ENCODE assay signal across 1 cellular context in the genomic region with DNA sequence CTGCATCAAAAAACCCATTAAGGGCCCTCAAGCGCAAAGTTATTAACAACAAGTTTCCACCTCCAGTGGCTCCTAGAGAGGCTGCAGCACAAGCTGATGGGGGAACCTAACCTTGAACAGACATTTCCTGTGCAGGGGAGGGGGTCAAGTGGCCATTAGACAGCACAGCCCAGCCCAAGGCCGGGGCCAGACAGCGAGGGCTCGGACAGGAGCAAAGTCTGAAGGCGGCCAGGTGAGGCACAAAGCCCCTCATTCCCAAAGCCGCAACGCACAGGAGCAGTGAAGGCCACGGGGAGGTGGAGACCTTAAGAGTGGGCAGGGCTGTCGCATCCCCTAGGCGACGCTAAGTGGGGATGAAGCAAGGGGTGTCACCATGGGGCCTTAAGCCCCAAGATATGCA.
TF ChIP-seq lines count a peak whose summit lies in the region.

No MANE protein-coding gene starts in this region.

TF ChIP-seq in H1, 55 proteins besides CTCF, POLR2A, EP300 and RAD21:
- TF ChIP-seq TAF1 (IDR thresholded peaks at IDR 0.05; ENCODE audit: low read depth, low read length) (0 out of 2 replicates have a peak, but pooled peaks have one; percentile 36), CBX8 (IDR thresholded peaks at IDR 0.05; ENCODE audit: borderline replicate concordance, low read depth, low read length) (no peak), RXRA (IDR thresholded peaks at IDR 0.05; ENCODE audit: insufficient read depth, low read depth, low read length) (no peak), GTF2F1 (IDR thresholded peaks at IDR 0.05; ENCODE audit: borderline replicate concordance, low read depth, low read length) (no peak), SP2 (IDR thresholded peaks at IDR 0.05; ENCODE audit: low read length) (no peak), YY1 (IDR thresholded peaks at IDR 0.05; ENCODE audit: low read depth, low read length) (0 out of 2 replicates have a peak, but pooled peaks have one; percentile 18)
TF ChIP-seq in H1: peak in this region for 2.
